10 cellular contexts compared by ENCODE assay signal in the genomic region with DNA sequence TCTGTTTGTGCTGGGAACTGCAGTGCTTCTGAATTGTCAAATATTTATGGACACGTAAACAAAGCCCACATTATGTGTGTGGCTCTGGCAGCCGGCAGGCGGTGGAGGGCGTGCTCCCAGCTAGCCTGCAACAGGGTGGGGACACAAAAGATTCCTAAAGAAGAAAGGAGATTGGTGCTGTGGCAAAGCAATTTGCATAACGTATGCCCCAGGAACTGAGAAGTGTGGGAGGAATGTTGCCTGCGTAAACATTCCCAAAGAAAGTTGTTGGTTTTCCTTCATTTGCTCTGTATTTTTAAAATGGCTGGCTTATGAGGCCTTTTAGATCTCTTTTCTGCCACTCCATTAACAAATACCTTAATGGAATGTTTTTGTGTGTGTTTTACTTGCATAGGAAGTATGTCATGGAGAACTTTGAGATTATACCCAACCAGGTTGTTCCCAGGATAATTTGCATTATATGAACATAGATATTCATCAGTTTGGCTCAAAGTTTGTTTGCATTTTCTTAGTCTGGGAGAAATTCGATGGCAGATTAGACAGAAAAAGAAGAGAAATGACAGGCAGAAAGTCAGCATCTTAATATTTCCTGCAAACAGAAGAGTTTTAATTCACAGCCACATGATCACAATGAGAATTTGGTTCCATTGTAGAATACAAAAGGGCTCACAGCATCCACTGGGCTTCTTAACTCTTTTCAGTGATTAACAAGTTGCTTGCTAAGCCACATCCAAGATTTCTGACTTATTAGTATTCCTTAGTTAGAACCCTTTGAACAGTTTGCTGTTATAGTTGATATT. TPM values are rescaled to one million over a fixed set of nuclear protein-coding genes. Genes with fewer than 3 reads are reported as not detected.
DNase-seq lines count a peak whose midpoint lies in the region; ATAC-seq and TF ChIP-seq lines count a peak whose summit lies in the region.
"Had no signal": no experiment of that assay in that cellular context is flagged by ENCODE, and none has a peak within 500 bp of the region (broad histone marks: within the 10 kb centered on the region; RNA-seq: fewer than 3 reads in every experiment).

No MANE protein-coding gene starts in this region.

- intact Hi-C loops in right cardiac atrium (cut with DNase I) (loop anchor here in 3 of 4 donors (5.0 to 10.0 kb wide), 2 partner anchors 49 to 106 kb away; a partner anchor contains a TSS), ascending aorta (cut with DNase I) (no loop called here)

- peak overlapping the region; percentile 33 for H3K27ac ChIP-seq in right cardiac atrium (ENCODE audit: low read length)
- no peak overlapping the region for H3K27ac ChIP-seq in ascending aorta

- H3K4me3 ChIP-seq in H7 (ENCODE audit: insufficient read depth, low read depth, low read length) (no peak overlapping the region), right cardiac atrium (ENCODE audit: low read length) (no peak overlapping the region), ascending aorta (no peak overlapping the region)

- H3K4me1 ChIP-seq in right cardiac atrium (ENCODE audit: control insufficient read depth, insufficient read depth, low read length) (peaks cover 1% of the 10 kb centered on the region), ascending aorta (peaks cover 3 to 17% of the 10 kb centered on the region in 2 donors)

- peak; percentile 40 to 54 for ATAC-seq in right cardiac atrium
- ATAC-seq in HG02610 (IDR thresholded peaks at IDR 0.05; ENCODE audit: unreplicated experiment): no peak
- no peak for ATAC-seq in HG03354 (IDR thresholded peaks at IDR 0.05; ENCODE audit: poor library complexity, severe bottlenecking, unreplicated experiment)

- H3K36me3 ChIP-seq in H7 (replicated peaks; ENCODE audit: control insufficient read depth, insufficient read depth, low read length) (peaks cover 7% of the 10 kb centered on the region), ascending aorta (peaks cover 68 to 76% of the 10 kb centered on the region in 2 donors)

- TF ChIP-seq CTCF in ascending aorta (IDR thresholded peaks at IDR 0.05): no peak

- H3K27me3 ChIP-seq in H7 (ENCODE audit: control insufficient read depth, insufficient read depth, low read length) (no peaks in the 10 kb centered on the region; the same call in 1 of the 2 replicates), right cardiac atrium (ENCODE audit: control insufficient read depth, insufficient read depth) (no peaks in the 10 kb centered on the region), ascending aorta (no peaks in the 10 kb centered on the region)

- 49% methylated on average over 7 of the region's 7 CpGs for WGBS in right cardiac atrium

- DNase-seq in H7 (peak; percentile 88), amygdala (lab: John Stamatoyannopoulos, UW) (peak in 44 of 56 donors; percentile 11 to 77 (median 44)), right cardiac atrium (peak in 2 of 3 donors; percentile 67 to 76), nucleus accumbens (lab: John Stamatoyannopoulos, UW) (peak in 46 of 56 donors; percentile 9 to 73 (median 52)), DMS53 treated with DMSO at 0.1 percent for 48 hours (lab: John Stamatoyannopoulos, UW; ENCODE audit: unreplicated experiment) (no peak), ascending aorta (ENCODE audit: low spot score in 2 of 2) (no peak)
- DNase-seq: effector CD4-positive, alpha-beta T cell; stimulated activated CD4-positive, alpha-beta T cell treated with anti-CD3 and anti-CD28 coated beads, Interleukin-2, amount 100 ng/mL, for 48 hours had no signal

- H3K9me3 ChIP-seq in right cardiac atrium (ENCODE audit: control insufficient read depth, low read length) (no peaks in the 10 kb centered on the region), ascending aorta (no peaks in the 10 kb centered on the region)

RNA-seq across cellular contexts. Expression of a gene that starts 41.8 kb away (rescaled TPM):
- 94.0 and 105 TPM in 2 replicates for total RNA-seq in H7 (2014; rRNA removed; shearing (Covaris generic))
- total RNA-seq in right cardiac atrium (100 to 1,000 TPM in 2 of 4 donors, 10 to 100 TPM in 2; 91.4 to 117 (median 102) TPM), ascending aorta (21.3 TPM)
- polyA plus RNA-seq in right cardiac atrium: 53.7 TPM

RNA-seq across cellular contexts. Expression of a gene that starts 46.2 kb away (rescaled TPM):
- total RNA-seq in H7 (2014; rRNA removed; shearing (Covaris generic)): 5.0 and 8.7 TPM in 2 replicates
- total RNA-seq in right cardiac atrium: 10 to 100 TPM; 23.1 to 34.8 (median 26.3) TPM
- polyA plus RNA-seq in right cardiac atrium: 9.1 TPM
- total RNA-seq in ascending aorta: 48.9 TPM

Comparison
In these comparisons a context has a peak if more than half of its experiments do, and no peak if none do; other contexts are left out.
1. DNase-seq: peak in H7 (single experiment), amygdala (44 of 56), right cardiac atrium (2 of 3) and nucleus accumbens (46 of 56); none in DMS53 treated with DMSO at 0.1 percent for 48 hours (single experiment) and ascending aorta (0 of 2).
2. ATAC-seq: peak in right cardiac atrium (2 of 2); none in HG02610 (single experiment) and HG03354 (single experiment).